22 cellular contexts compared by ENCODE assay signal in genomic region chr10:91091780-91092179, GRCh38.
"Had no signal": no experiment of that assay in that cellular context is flagged by ENCODE, and none has a peak within 500 bp of the region (broad histone marks: within the 10 kb centered on the region; RNA-seq: fewer than 3 reads in every experiment).

No MANE protein-coding gene starts in this region.

- H3K27me3 ChIP-seq: MG63, SJSA1 had no signal

- H3K9me3 ChIP-seq: MG63, SJSA1 had no signal

- H3K27ac ChIP-seq: SJSA1, SK-N-MC had no signal

- FAIRE-seq: RCC 7860 had no signal

- DNase-seq: IMR-90, Karpas-422, KG1, MG63, NCI-H1092, NCI-H1105 treated with DMSO at 0.1 percent for 48 hours, NCI-H1417 treated with DMSO at 0.1 percent for 48 hours, NCI-H1930, NCI-H2081, NCI-H2107, NCI-H2227 treated with DMSO at 0.1 percent for 48 hours, NCI-H446, NCI-H510A, NCI-H524 treated with DMSO at 0.1 percent for 48 hours, NCI-H69, NCI-H774, Right ventricle myocardium superior, RPMI8226, SIG-M5 had no signal

- H3K4me3 ChIP-seq: MG63, SJSA1, SK-N-MC had no signal

- H3K36me3 ChIP-seq: MG63, SJSA1 had no signal
